9 cellular contexts compared by ENCODE assay signal in the genomic region with DNA sequence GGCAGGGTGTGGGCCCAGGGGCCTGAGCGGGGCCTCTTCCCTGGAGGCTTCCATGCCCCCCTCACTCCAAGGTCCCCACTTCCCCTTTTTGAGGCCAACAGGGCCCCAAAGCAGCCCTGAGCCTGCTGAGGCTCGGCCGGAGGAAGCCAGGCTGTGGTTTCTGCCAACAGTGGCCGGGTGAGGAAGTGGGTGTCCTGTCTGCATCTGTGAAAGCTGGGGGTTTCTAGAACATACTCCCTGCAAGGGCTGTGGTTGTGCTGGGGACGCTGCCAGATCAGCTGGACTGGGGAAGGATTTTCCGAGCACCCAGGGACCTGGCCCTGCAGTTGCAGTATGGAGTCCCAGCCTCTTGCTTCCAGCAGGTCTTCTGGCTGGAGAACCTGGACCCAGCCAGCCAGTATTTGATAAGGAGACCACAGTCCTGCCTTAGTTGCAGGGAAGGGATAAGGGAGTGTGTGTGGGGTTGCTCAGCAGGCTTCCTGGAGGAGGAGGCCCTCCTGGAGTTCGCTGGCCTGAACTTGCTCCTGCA. TPM values are rescaled to one million over a fixed set of nuclear protein-coding genes. Genes with fewer than 3 reads are reported as not detected.
DNase-seq lines count a peak whose midpoint lies in the region; ATAC-seq, FAIRE-seq and TF ChIP-seq lines count a peak whose summit lies in the region.
"Had no signal": no experiment of that assay in that cellular context is flagged by ENCODE, and none has a peak within 500 bp of the region (broad histone marks: within the 10 kb centered on the region; RNA-seq: fewer than 3 reads in every experiment).

No MANE protein-coding gene starts in this region.

- H4K20me1 ChIP-seq in K562 (replicated peaks; ENCODE audit: control insufficient read depth, insufficient read depth, low read length): peaks cover 34% of the 10 kb centered on the region

- intact Hi-C loops in K562 (cut with micrococcal nuclease): no loop called here

- ATAC-seq in GM18907 (IDR thresholded peaks at IDR 0.05; ENCODE audit: unreplicated experiment) (peak; percentile 93), HG03045 (IDR thresholded peaks at IDR 0.05; ENCODE audit: unreplicated experiment) (peak; percentile 77), K562 (peak; percentile 58)

- peaks cover 75% of the 10 kb centered on the region for H3K4me1 Mint-ChIP-seq in T-helper 1 cell treated with Interleukin-12 subunit alpha and Interleukin-12 subunit beta and Interleukin-4 antibody, amounts not matched to agents 30 μg/mL and 1 μg/mL, for 36 hours (ENCODE audit: low read depth)

- TF ChIP-seq EP300 in K562 (IDR thresholded peaks at IDR 0.05; ENCODE audit: low read length): no peak

- H3K4me3 ChIP-seq in K562: no peak overlapping the region
- peak overlapping the region; percentile 4 to 21 for H3K4me3 ChIP-seq in muscle layer of duodenum (ENCODE audit: low read depth in 1 of 2, low read length in 2 of 2)
- H3K4me3 ChIP-seq: SJSA1 had no signal

- no peak overlapping the region for H2AFZ ChIP-seq in K562 (ENCODE audit: low read depth, low read length)

- in situ Hi-C loops in K562 (cut with MboI): no loop called here

- CTCF ChIA-PET in K562 (lab: Yijun Ruan, JAX; ENCODE audit: low intra/inter-chr PET ratio): no interaction called here

- H3K4me1 ChIP-seq in K562 (replicated peaks in 1 of 2; ENCODE audit: control insufficient read depth in 2 of 2, insufficient read depth in 2 of 2, low read length in 2 of 2): peaks cover 43 to 47% of the 10 kb centered on the region in 2 experiments
- H3K4me1 ChIP-seq in muscle layer of duodenum (ENCODE audit: control insufficient read depth in 1 of 2, insufficient read depth in 2 of 2, low read length in 2 of 2): peaks cover 7 to 30% of the 10 kb centered on the region in 2 donors
- H3K4me1 ChIP-seq: SJSA1 had no signal

- peaks cover 96% of the 10 kb centered on the region for H3K79me2 ChIP-seq in K562 (ENCODE audit: control insufficient read depth, insufficient read depth, low read length)

- WGBS in K562 (ENCODE audit: insufficient coverage, low coverage, missing lambda C conversion rate): 23% methylated on average over 7 of the region's 7 CpGs

- H3K27me3 ChIP-seq in K562 (ENCODE audit: control insufficient read depth in 2 of 2, insufficient read depth in 2 of 2, low read length in 2 of 2) (no peaks in the 10 kb centered on the region), muscle layer of duodenum (ENCODE audit: low read depth, low read length) (no peaks in the 10 kb centered on the region)
- H3K27me3 ChIP-seq: SJSA1 had no signal

- peak; percentile 63 for FAIRE-seq in K562 (lab: Jason Lieb, UNC)

- H3K9me1 ChIP-seq in K562 (ENCODE audit: control insufficient read depth, insufficient read depth, low read length): peaks cover 12% of the 10 kb centered on the region

- H3K27ac Mint-ChIP-seq in T-helper 1 cell treated with Interleukin-12 subunit alpha and Interleukin-12 subunit beta and Interleukin-4 antibody, amounts not matched to agents 30 μg/mL and 1 μg/mL, for 36 hours: peak overlapping the region; percentile 67

- DNase-seq in K562 (ENCODE audit: extremely low read depth in 1 of 4, low spot score in 3 of 4) (peak in 2 of 4 experiments; percentile 38 to 52), NCI-H128 (lab: John Stamatoyannopoulos, UW; ENCODE audit: unreplicated experiment) (no peak), NCI-H1694 (lab: John Stamatoyannopoulos, UW) (no peak), SHP77 treated with DMSO at 0.1 percent for 48 hours (lab: John Stamatoyannopoulos, UW) (no peak)

- peak overlapping the region; percentile 9 to 84; a peak in 3 of 4 replicates for H3K9ac ChIP-seq in K562 (ENCODE audit: insufficient read depth in 1 of 2, low read depth in 2 of 2, low read length in 2 of 2)

- peaks cover 2% of the 10 kb centered on the region for H3K9me3 ChIP-seq in K562 (replicated peaks; ENCODE audit: control insufficient read depth, insufficient read depth, low read depth, low read length)
- no peaks in the 10 kb centered on the region for H3K9me3 ChIP-seq in muscle layer of duodenum (ENCODE audit: control insufficient read depth in 1 of 2, low read length in 2 of 2)

- TF ChIP-seq POLR2A in K562 (conservative IDR thresholded peaks at IDR 0.05): no peak

- no peak; a peak in 1 of 6 replicates for TF ChIP-seq CTCF in K562 (IDR thresholded peaks at IDR 0.05 in 2 of 3, conservative IDR thresholded peaks at IDR 0.05 in 1 of 3; ENCODE audit: insufficient read depth in 2 of 3, low read depth in 1 of 3, low read length in 3 of 3)

- peaks cover 4% of the 10 kb centered on the region for H3K9me3 Mint-ChIP-seq in T-helper 1 cell treated with Interleukin-12 subunit alpha and Interleukin-12 subunit beta and Interleukin-4 antibody, amounts not matched to agents 30 μg/mL and 1 μg/mL, for 36 hours

- peak overlapping the region; percentile 59 for H3K4me3 Mint-ChIP-seq in T-helper 1 cell treated with Interleukin-12 subunit alpha and Interleukin-12 subunit beta and Interleukin-4 antibody, amounts not matched to agents 30 μg/mL and 1 μg/mL, for 36 hours

- peak overlapping the region; percentile 60; the same call in 1 of the 3 replicates for H3K27ac ChIP-seq in K562 (ENCODE audit: extremely low read depth, low read depth, low read length)
- no peak overlapping the region for H3K27ac ChIP-seq in muscle layer of duodenum (ENCODE audit: low read length)
- H3K27ac ChIP-seq: SJSA1 had no signal

- BruUV-seq in K562 (replicated peaks; lab: Mats Ljungman, UMichigan): no TSS peak

- peak overlapping the region; percentile 49; the same call in 1 of the 2 replicates for H3K4me2 ChIP-seq in K562 (ENCODE audit: insufficient read depth, low read length)

- no peaks in the 10 kb centered on the region for H3K27me3 Mint-ChIP-seq in T-helper 1 cell treated with Interleukin-12 subunit alpha and Interleukin-12 subunit beta and Interleukin-4 antibody, amounts not matched to agents 30 μg/mL and 1 μg/mL, for 36 hours (ENCODE audit: low read depth)

- peaks cover 57% of the 10 kb centered on the region for H3K36me3 ChIP-seq in K562 (ENCODE audit: control insufficient read depth, insufficient read depth, low read length)
- no peaks in the 10 kb centered on the region for H3K36me3 ChIP-seq in muscle layer of duodenum (ENCODE audit: control insufficient read depth in 1 of 2, insufficient read depth in 2 of 2, low read length in 2 of 2)

- POLR2A ChIA-PET in K562 (lab: Yijun Ruan, JAX): interaction anchor here (0.6 to 3.8 kb wide), 2 partner anchors 14 to 28 kb away, joined by 4 to 13 read pairs; no protein-coding TSS in a partner anchor

- TF ChIP-seq RAD21 in K562 (CRISPR knock-in tag; conservative IDR thresholded peaks at IDR 0.05 in 1 of 2, IDR thresholded peaks at IDR 0.05 in 1 of 2): peak in 1 of 2 experiments; percentile 38; a peak in 1 of 4 replicates

- H3K36me3 Mint-ChIP-seq in T-helper 1 cell treated with Interleukin-12 subunit alpha and Interleukin-12 subunit beta and Interleukin-4 antibody, amounts not matched to agents 30 μg/mL and 1 μg/mL, for 36 hours (ENCODE audit: low read depth): peaks cover 46% of the 10 kb centered on the region

TF ChIP-seq in K562, 482 proteins besides CTCF, POLR2A, EP300 and RAD21 (continues in another document):
- TF ChIP-seq PYGO2 (tag; IDR thresholded peaks at IDR 0.05) (no peak), ZFP36 (IDR thresholded peaks at IDR 0.05; ENCODE audit: low read depth, low read length, partially characterized antibody) (peak; percentile 96), U2AF1 (optimal IDR thresholded peaks at IDR 0.05; ENCODE audit: low read depth, low read length) (no peak), NFATC3 (IDR thresholded peaks at IDR 0.05) (no peak), GABPA (tag; conservative IDR thresholded peaks at IDR 0.05; ENCODE audit: low read depth) (0 out of 2 replicates have a peak, but pooled peaks have one; percentile 21), PTRF (tag; IDR thresholded peaks at IDR 0.05) (no peak)
- TF ChIP-seq, protein P1, sequence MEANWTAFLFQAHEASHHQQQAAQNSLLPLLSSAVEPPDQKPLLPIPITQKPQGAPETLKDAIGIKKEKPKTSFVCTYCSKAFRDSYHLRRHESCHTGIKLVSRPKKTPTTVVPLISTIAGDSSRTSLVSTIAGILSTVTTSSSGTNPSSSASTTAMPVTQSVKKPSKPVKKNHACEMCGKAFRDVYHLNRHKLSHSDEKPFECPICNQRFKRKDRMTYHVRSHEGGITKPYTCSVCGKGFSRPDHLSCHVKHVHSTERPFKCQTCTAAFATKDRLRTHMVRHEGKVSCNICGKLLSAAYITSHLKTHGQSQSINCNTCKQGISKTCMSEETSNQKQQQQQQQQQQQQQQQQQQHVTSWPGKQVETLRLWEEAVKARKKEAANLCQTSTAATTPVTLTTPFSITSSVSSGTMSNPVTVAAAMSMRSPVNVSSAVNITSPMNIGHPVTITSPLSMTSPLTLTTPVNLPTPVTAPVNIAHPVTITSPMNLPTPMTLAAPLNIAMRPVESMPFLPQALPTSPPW (CRISPR knock-in tag; IDR thresholded peaks at IDR 0.05): peak; percentile 91
- TF ChIP-seq, protein P2, sequence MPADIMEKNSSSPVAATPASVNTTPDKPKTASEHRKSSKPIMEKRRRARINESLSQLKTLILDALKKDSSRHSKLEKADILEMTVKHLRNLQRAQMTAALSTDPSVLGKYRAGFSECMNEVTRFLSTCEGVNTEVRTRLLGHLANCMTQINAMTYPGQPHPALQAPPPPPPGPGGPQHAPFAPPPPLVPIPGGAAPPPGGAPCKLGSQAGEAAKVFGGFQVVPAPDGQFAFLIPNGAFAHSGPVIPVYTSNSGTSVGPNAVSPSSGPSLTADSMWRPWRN (IDR thresholded peaks at IDR 0.05; ENCODE audit: low read depth): no peak

RNA-seq across cellular contexts. Expression of a gene that starts 15.7 kb away (rescaled TPM):
- 155 and 371 TPM in 2 replicates for total RNA-seq in K562 (2011; cell fraction: chromatin; rRNA removed; ENCODE audit: low replicate concordance)
- total RNA-seq in K562 (2011; cell fraction: nucleolus; rRNA removed): 245 and 277 TPM in 2 replicates
- 151 and 184 TPM in 2 replicates for total RNA-seq in K562 (2011; cell fraction: nucleoplasm; rRNA removed)
- total RNA-seq in K562 (2014; rRNA removed): 59.0 and 73.5 TPM in 2 replicates
- 15.9 and 19.0 TPM in 2 replicates for total RNA-seq in K562 (2014; rRNA removed; fragmentation: Illumina TruSeq; extraction: Trizol)
- total RNA-seq in K562 (2015; rRNA removed; fragmentation: Illumina TruSeq; extraction: Trizol): 28.6 and 29.9 TPM in 2 replicates
- 104 and 108 TPM in 2 replicates for total RNA-seq in K562 (2021)
- polyA plus RNA-seq in K562 (2011; rRNA removed): 28.6 and 31.0 TPM in 2 replicates
- polyA plus RNA-seq in K562 (2011; cell fraction: cytosol; rRNA removed): 19.2 and 48.3 TPM in 2 replicates
- 193 and 347 TPM in 2 replicates for polyA plus RNA-seq in K562 (2011; cell fraction: nucleus; rRNA removed)
- polyA plus RNA-seq in K562 (2012): 53.4 and 59.6 TPM in 2 replicates
- polyA plus RNA-seq in K562 (2014; fragmentation: Illumina TruSeq; extraction: Trizol): 26.4 and 37.3 TPM in 2 replicates
- 1 to 10 TPM; 2.3 to 2.4 TPM for polyA plus RNA-seq in K562 (2014; fragmentation: Nextera tagmentation; extraction: Ambion mirVana)
- polyA plus RNA-seq in K562 (2014; rRNA removed): 49.4 and 64.0 TPM in 2 replicates
- polyA minus RNA-seq in K562 (2011; rRNA and poly(A)+ RNA removed): 27.7 and 54.0 TPM in 2 replicates
- polyA minus RNA-seq in K562 (2011; cell fraction: cytosol; rRNA and poly(A)+ RNA removed): 42.4 and 51.4 TPM in 2 replicates
- polyA minus RNA-seq in K562 (2011; cell fraction: nucleus; rRNA and poly(A)+ RNA removed): 109 TPM in 2 replicates
